ENCODE assay signal across 1 cellular context in genomic region chr11:78399136-78399535, GRCh38.
TF ChIP-seq lines count a peak whose summit lies in the region.

No MANE protein-coding gene starts in this region.

TF ChIP-seq in H1, 55 proteins besides CTCF, POLR2A, EP300 and RAD21:
- TF ChIP-seq ATF3 (IDR thresholded peaks at IDR 0.05; ENCODE audit: insufficient read depth, low read depth, low read length), result no peak
- TF ChIP-seq POU5F1 (IDR thresholded peaks at IDR 0.05; ENCODE audit: low read depth, low read length), result no peak
